ENCODE assay signal across 8 cellular contexts in genomic region chr3:12870942-12871341, GRCh38. TPM values are rescaled to one million over a fixed set of nuclear protein-coding genes. Genes with fewer than 3 reads are reported as not detected.
A peak's percentile ranks its signal among the peaks of the same experiment; 100 is the strongest.
DNase-seq lines count a peak whose midpoint lies in the region; ATAC-seq and FAIRE-seq lines count a peak whose summit lies in the region.
"Had no signal": no experiment of that assay in that cellular context is flagged by ENCODE, and none has a peak within 500 bp of the region (broad histone marks: within the 10 kb centered on the region; RNA-seq: fewer than 3 reads in every experiment).

No MANE protein-coding gene starts in this region.

- H3K36me3 Mint-ChIP-seq in dendritic cell treated with granulocyte-macrophage colony-stimulating factor and Interleukin-4, amounts not matched to agents 40 ng/mL and 50 ng/mL, for 4 days (ENCODE audit: low read depth): no peaks in the 10 kb centered on the region

- H3K27me3 Mint-ChIP-seq in dendritic cell treated with granulocyte-macrophage colony-stimulating factor and Interleukin-4, amounts not matched to agents 40 ng/mL and 50 ng/mL, for 4 days: peaks cover 56% of the 10 kb centered on the region

- H3K9me3 Mint-ChIP-seq in dendritic cell treated with granulocyte-macrophage colony-stimulating factor and Interleukin-4, amounts not matched to agents 40 ng/mL and 50 ng/mL, for 4 days: peaks cover 6% of the 10 kb centered on the region

- peaks cover 0 to 4% (median 0%) of the 10 kb centered on the region in 3 donors for H3K27me3 ChIP-seq in skeletal muscle tissue (ENCODE audit: control insufficient read depth in 3 of 3, insufficient read depth in 3 of 3, low read length in 3 of 3)

- H3K4me1 ChIP-seq in skeletal muscle tissue (ENCODE audit: control insufficient read depth in 3 of 3, insufficient read depth in 3 of 3, low read length in 3 of 3): peaks cover 16 to 27% (median 20%) of the 10 kb centered on the region in 3 donors

- H3K9me3 ChIP-seq in skeletal muscle tissue (ENCODE audit: control insufficient read depth in 3 of 3, low read length in 3 of 3): no peaks in the 10 kb centered on the region

- H3K9ac ChIP-seq in skeletal muscle tissue (ENCODE audit: low read depth in 1 of 3, low read length in 3 of 3): peak overlapping the region in 2 of 3 donors; percentile 16 to 47

- peak overlapping the region; percentile 8 for H3K4me3 Mint-ChIP-seq in dendritic cell treated with granulocyte-macrophage colony-stimulating factor and Interleukin-4, amounts not matched to agents 40 ng/mL and 50 ng/mL, for 4 days

- intact Hi-C loops in dendritic cell treated with granulocyte-macrophage colony-stimulating factor and Interleukin-4, amounts not matched to agents 40 ng/mL and 50 ng/mL, for 4 days (cut with micrococcal nuclease): no loop called here

- no peak for DNase-seq in GM18507 (ENCODE audit: extremely low spot score, insufficient read length, low read depth)
- peak; percentile 13 for DNase-seq in KBM-7
- no peak for DNase-seq in NCI-H146 (lab: John Stamatoyannopoulos, UW)
- DNase-seq: T1000 had no signal

- in situ Hi-C loops in KBM-7 (cut with MboI; ENCODE audit: low pct_unique_long_range_greater_than_20kb, low sequenced_read_pairs): no loop called here

- ATAC-seq in HG03457 (IDR thresholded peaks at IDR 0.05; ENCODE audit: unreplicated experiment): no peak
- ATAC-seq in GM18861 (IDR thresholded peaks at IDR 0.05; ENCODE audit: unreplicated experiment): no peak

- H3K36me3 ChIP-seq in skeletal muscle tissue (ENCODE audit: control insufficient read depth in 3 of 3, insufficient read depth in 3 of 3, low read length in 3 of 3): no peaks in the 10 kb centered on the region

- peak overlapping the region; percentile 7 for H3K27ac Mint-ChIP-seq in dendritic cell treated with granulocyte-macrophage colony-stimulating factor and Interleukin-4, amounts not matched to agents 40 ng/mL and 50 ng/mL, for 4 days

- H3K4me3 ChIP-seq in skeletal muscle tissue (ENCODE audit: low read length in 3 of 3): peak overlapping the region in 2 of 3 donors; percentile 27 to 34

- no peak overlapping the region for H3K27ac ChIP-seq in skeletal muscle tissue (ENCODE audit: low read depth, low read length)

- peaks cover 23% of the 10 kb centered on the region for H3K4me1 Mint-ChIP-seq in dendritic cell treated with granulocyte-macrophage colony-stimulating factor and Interleukin-4, amounts not matched to agents 40 ng/mL and 50 ng/mL, for 4 days (ENCODE audit: low read depth)

- peak; percentile 71 for FAIRE-seq in GM18507 (lab: Jason Lieb, UNC)

RNA-seq across cellular contexts. Expression of gene RPL32, which starts 29.6 kb away (rescaled TPM):
- 1,978 TPM for total RNA-seq in skeletal muscle tissue
